ENCODE assay signal across 15 cellular contexts in genomic region chr10:113068178-113068890, GRCh38.
DNase-seq lines count a peak whose midpoint lies in the region; ATAC-seq and TF ChIP-seq lines count a peak whose summit lies in the region.
"Had no signal": no experiment of that assay in that cellular context is flagged by ENCODE, and none has a peak within 500 bp of the region (broad histone marks: within the 10 kb centered on the region; RNA-seq: fewer than 3 reads in every experiment).

No MANE protein-coding gene starts in this region.

- in situ Hi-C loops in gastrocnemius medialis (cut with MboI; ENCODE audit: low sequenced_read_pairs in 4 of 4) = no loop called here

- TF ChIP-seq POLR2A in gastrocnemius medialis (IDR thresholded peaks at IDR 0.05) = no peak

- peak overlapping the region; percentile 6 to 7 for H2BK12ac ChIP-seq in mesenchymal stem cell (ENCODE audit: low read length in 2 of 2)

- H4K91ac ChIP-seq in mesenchymal stem cell (ENCODE audit: low read length) = peak overlapping the region; percentile 72

- no peaks in the 10 kb centered on the region for H3K9me3 ChIP-seq in mesenchymal stem cell (ENCODE audit: control insufficient read depth, low read length)
- H3K9me3 ChIP-seq in subcutaneous abdominal adipose tissue (ENCODE audit: control insufficient read depth in 5 of 5, low read length in 5 of 5) = no peaks in the 10 kb centered on the region
- H3K9me3 ChIP-seq in gastrocnemius medialis = no peaks in the 10 kb centered on the region
- H3K9me3 ChIP-seq: SJCRH30 had no signal

- no peak overlapping the region for H2BK15ac ChIP-seq in mesenchymal stem cell (ENCODE audit: low read depth, poor library complexity, severe bottlenecking)

- H2BK120ac ChIP-seq in mesenchymal stem cell (ENCODE audit: low read depth, low read length) = no peak overlapping the region

- intact Hi-C loops in Right ventricle myocardium inferior (cut with DNase I) = no loop called here
- intact Hi-C loops in left cardiac atrium (cut with DNase I) = no loop called here
- intact Hi-C loops in gastrocnemius medialis (cut with DNase I; ENCODE audit: low total_unique reads) = no loop called here

- H3K27ac ChIP-seq in mesenchymal stem cell (ENCODE audit: low read length, poor library complexity, severe bottlenecking) = no peak overlapping the region
- H3K27ac ChIP-seq in subcutaneous abdominal adipose tissue (ENCODE audit: low read depth, low read length) = peak overlapping the region; percentile 81
- H3K27ac ChIP-seq in gastrocnemius medialis = no peak overlapping the region
- H3K27ac ChIP-seq: SJCRH30 had no signal

- H3K18ac ChIP-seq in mesenchymal stem cell (ENCODE audit: low read depth in 1 of 2, low read length in 2 of 2) = no peak overlapping the region

- ATAC-seq in Right ventricle myocardium inferior (peak; percentile 51), left cardiac atrium (no peak), gastrocnemius medialis (no peak), GM19397 (IDR thresholded peaks at IDR 0.05; ENCODE audit: unreplicated experiment) (no peak)
- ATAC-seq: GM12878 had no signal

- H2AFZ ChIP-seq in mesenchymal stem cell (ENCODE audit: low read depth, low read length) = no peak overlapping the region

- peak overlapping the region; percentile 25 for H2AK5ac ChIP-seq in mesenchymal stem cell (ENCODE audit: low read length, severe bottlenecking)

- H3K27me3 ChIP-seq in mesenchymal stem cell (ENCODE audit: control insufficient read depth in 1 of 2, insufficient read depth in 1 of 2, low read length in 2 of 2) (no peaks in the 10 kb centered on the region), subcutaneous abdominal adipose tissue (ENCODE audit: control insufficient read depth in 5 of 5, insufficient read depth in 4 of 5, low read length in 5 of 5) (no peaks in the 10 kb centered on the region), gastrocnemius medialis (no peaks in the 10 kb centered on the region)
- H3K27me3 ChIP-seq: SJCRH30 had no signal

- no peak overlapping the region for H3K23ac ChIP-seq in mesenchymal stem cell (ENCODE audit: low read length in 2 of 2)

- no peak overlapping the region for H3K9ac ChIP-seq in mesenchymal stem cell (ENCODE audit: low read length)
- no peak overlapping the region for H3K9ac ChIP-seq in subcutaneous abdominal adipose tissue (ENCODE audit: low read length in 5 of 5)

- H3K36me3 ChIP-seq in mesenchymal stem cell (ENCODE audit: control insufficient read depth in 1 of 2, insufficient read depth in 2 of 2, low read depth in 1 of 2, low read length in 2 of 2) = peaks cover 10 to 12% of the 10 kb centered on the region in 2 experiments
- H3K36me3 ChIP-seq in subcutaneous abdominal adipose tissue (ENCODE audit: control insufficient read depth in 5 of 5, insufficient read depth in 5 of 5, low read length in 5 of 5) = peaks cover 0 to 10% (median 5%) of the 10 kb centered on the region in 5 donors
- no peaks in the 10 kb centered on the region for H3K36me3 ChIP-seq in gastrocnemius medialis

- no peak for TF ChIP-seq CTCF in gastrocnemius medialis (IDR thresholded peaks at IDR 0.05 in 4 of 5, conservative IDR thresholded peaks at IDR 0.05 in 1 of 5)

- H3K4me1 ChIP-seq in mesenchymal stem cell (ENCODE audit: control insufficient read depth, insufficient read depth, low read depth, low read length) (peaks cover 12% of the 10 kb centered on the region), subcutaneous abdominal adipose tissue (ENCODE audit: control insufficient read depth in 5 of 5, insufficient read depth in 5 of 5, low read length in 5 of 5) (peaks cover 5 to 53% (median 33%) of the 10 kb centered on the region in 5 donors), gastrocnemius medialis (peaks cover 8 to 9% of the 10 kb centered on the region in 2 donors)

- no peak overlapping the region for H3K4me2 ChIP-seq in mesenchymal stem cell (ENCODE audit: low read length, poor library complexity, severe bottlenecking)

- H3K4ac ChIP-seq in mesenchymal stem cell (ENCODE audit: low read depth in 1 of 2, low read length in 2 of 2) = no peak overlapping the region

- H3K79me1 ChIP-seq in mesenchymal stem cell (replicated peaks; ENCODE audit: low read length, poor library complexity, severe bottlenecking) = peaks cover 26% of the 10 kb centered on the region

- H3K4me3 ChIP-seq in mesenchymal stem cell (ENCODE audit: insufficient read depth in 1 of 2, low read depth in 1 of 2, low read length in 2 of 2) (no peak overlapping the region), subcutaneous abdominal adipose tissue (ENCODE audit: low read depth in 1 of 5, low read length in 5 of 5) (no peak overlapping the region), gastrocnemius medialis (no peak overlapping the region)
- H3K4me3 ChIP-seq: GM12878, SJCRH30 had no signal

- 98% methylated on average over 13 of the region's 13 CpGs for WGBS in mesenchymal stem cell

- no peak for DNase-seq in Right ventricle myocardium inferior (ENCODE audit: missing footprints)
- no peak for DNase-seq in left cardiac atrium
- no peak for DNase-seq in mesenchymal stem cell
- DNase-seq in gastrocnemius medialis = no peak
- no peak for DNase-seq in D341Med (ENCODE audit: low spot score)
- DNase-seq: CD4-positive, CD25-positive, alpha-beta regulatory T cell; COR-L47; GF-D8; KG1; NCI-H1694 treated with DMSO at 0.1 percent for 48 hours; SJCRH30 had no signal

- H3K14ac ChIP-seq in mesenchymal stem cell (ENCODE audit: low read length in 2 of 2) = no peak overlapping the region

- H4K8ac ChIP-seq in mesenchymal stem cell (ENCODE audit: low read length) = peak overlapping the region; percentile 38

- H2BK5ac ChIP-seq in mesenchymal stem cell (ENCODE audit: low read depth, low read length, poor library complexity, severe bottlenecking) = no peak overlapping the region

TF ChIP-seq in PFSK-1, 5 proteins besides CTCF, POLR2A, EP300 and RAD21:
- TF ChIP-seq POLR2AphosphoS5 (IDR thresholded peaks at IDR 0.05; ENCODE audit: low read depth, low read length) (peak; percentile 30; the same call in 1 of the 2 replicates), FOXP2 (optimal IDR thresholded peaks at IDR 0.05; ENCODE audit: borderline replicate concordance, extremely low read depth, extremely low read length, insufficient read depth) (no peak)
TF ChIP-seq in PFSK-1: peak in this region for 1.
